27 cellular contexts compared by ENCODE assay signal in genomic region chr1:25848531-25848930, GRCh38. TPM values are rescaled to one million over a fixed set of nuclear protein-coding genes. Genes with fewer than 3 reads are reported as not detected.
A peak's percentile ranks its signal among the peaks of the same experiment; 100 is the strongest.
DNase-seq lines count a peak whose midpoint lies in the region; ATAC-seq and TF ChIP-seq lines count a peak whose summit lies in the region.
"Had no signal": no experiment of that assay in that cellular context is flagged by ENCODE, and none has a peak within 500 bp of the region (broad histone marks: within the 10 kb centered on the region; RNA-seq: fewer than 3 reads in every experiment).

No MANE protein-coding gene starts in this region.

- no peak overlapping the region for H3K4me2 ChIP-seq in GM23248 (ENCODE audit: unreplicated experiment)
- H3K4me2 ChIP-seq in IMR-90 (ENCODE audit: low read depth, low read length) = no peak overlapping the region

- H2BK20ac ChIP-seq in IMR-90 (ENCODE audit: low read depth, low read length) = 0 out of 2 replicates have a peak overlapping the region, but pooled peaks have one; percentile 1

- H3K27me3 ChIP-seq in GM23248 (replicated peaks; ENCODE audit: insufficient read depth) (no peaks in the 10 kb centered on the region), IMR-90 (ENCODE audit: control insufficient read depth, insufficient read depth, low read length) (no peaks in the 10 kb centered on the region), endodermal cell (ENCODE audit: control insufficient read depth, insufficient read depth, low read length, poor library complexity, severe bottlenecking) (no peaks in the 10 kb centered on the region)
- H3K27me3 ChIP-seq: neutrophil, spleen, testis had no signal

- no peak overlapping the region for H2AK5ac ChIP-seq in IMR-90 (ENCODE audit: low read depth, low read length)

- peaks cover 7 to 14% of the 10 kb centered on the region in 2 experiments; a peak in 3 of 4 replicates for H3K79me1 ChIP-seq in IMR-90 (ENCODE audit: low read depth in 1 of 2, low read length in 2 of 2)

- H3K4me3 Mint-ChIP-seq in endodermal cell = peak overlapping the region; percentile 20
- no peak overlapping the region for H3K4me3 Mint-ChIP-seq in glutamatergic neuron (ENCODE audit: unreplicated experiment)
- H3K4me3 Mint-ChIP-seq: CD4-positive, CD25-positive, alpha-beta regulatory T cell; stimulated activated memory B cell treated with anti-CD40 and anti-IgM and Interleukin-4, amounts not matched to agents 10 μg/mL and 1 μg/mL and 100 μg/mL, for 72 hours had no signal

- no peak overlapping the region for H3K18ac ChIP-seq in IMR-90 (ENCODE audit: low read depth, low read length)

- H2BK5ac ChIP-seq in IMR-90 (ENCODE audit: low read depth, low read length, poor library complexity, severe bottlenecking) = no peak overlapping the region

- ATAC-seq in IMR-90 (ENCODE audit: low read depth) (no peak), omental fat pad (ENCODE audit: low FRiP score) (no peak)
- ATAC-seq: lower lobe of right lung; stimulated activated memory B cell treated with anti-CD40 and anti-IgM and Interleukin-4, amounts not matched to agents 10 μg/mL and 1 μg/mL and 100 μg/mL, for 72 hours had no signal

- H3K27me3 Mint-ChIP-seq in endodermal cell (ENCODE audit: insufficient read depth) = no peaks in the 10 kb centered on the region
- H3K27me3 Mint-ChIP-seq in glutamatergic neuron (ENCODE audit: unreplicated experiment) = peaks cover 3% of the 10 kb centered on the region
- H3K27me3 Mint-ChIP-seq: CD4-positive, CD25-positive, alpha-beta regulatory T cell; stimulated activated memory B cell treated with anti-CD40 and anti-IgM and Interleukin-4, amounts not matched to agents 10 μg/mL and 1 μg/mL and 100 μg/mL, for 72 hours had no signal

- CTCF ChIA-PET in IMR-90 (lab: Yijun Ruan, JAX) = interaction anchor here (1.3 kb wide), 1 partner anchor 47 kb away, joined by 4 read pairs; no protein-coding TSS in a partner anchor

- intact Hi-C loops in IMR-90 (cut with micrococcal nuclease) = no loop called here

- no peak for TF ChIP-seq CTCF in IMR-90 (conservative IDR thresholded peaks at IDR 0.05; ENCODE audit: low read depth, low read length)
- TF ChIP-seq CTCF in endodermal cell (conservative IDR thresholded peaks at IDR 0.05) = no peak
- TF ChIP-seq CTCF in retinal pigment epithelial cell (conservative IDR thresholded peaks at IDR 0.05; ENCODE audit: low read depth, low read length) = no peak
- no peak for TF ChIP-seq CTCF in glutamatergic neuron (IDR thresholded peaks at IDR 0.05; ENCODE audit: partially characterized antibody, unreplicated experiment)
- no peak for TF ChIP-seq CTCF in omental fat pad (IDR thresholded peaks at IDR 0.05)

- no peak overlapping the region for H2BK15ac ChIP-seq in IMR-90 (ENCODE audit: low read depth, low read length)

- 4 to 18% methylated on average over 1 of the region's 1 CpG for WGBS in GM23248 (ENCODE audit: low coverage in 1 of 2, low lambda C conversion rate in 2 of 2, missing lambda C conversion rate in 2 of 2), 2 experiments
- WGBS in IMR-90 (ENCODE audit: extremely low coverage in 2 of 2, insufficient read length in 1 of 2), 2 experiments = no CpG with 5 or more reads among the region's 1 CpG
- WGBS in endodermal cell (ENCODE audit: insufficient coverage in 1 of 2, insufficient read length in 1 of 2), 2 experiments = 29 to 34% methylated on average over 1 of the region's 1 CpG

- H3K27ac Mint-ChIP-seq in endodermal cell (peak overlapping the region; percentile 96), glutamatergic neuron (ENCODE audit: unreplicated experiment) (no peak overlapping the region)
- H3K27ac Mint-ChIP-seq: CD4-positive, CD25-positive, alpha-beta regulatory T cell; stimulated activated memory B cell treated with anti-CD40 and anti-IgM and Interleukin-4, amounts not matched to agents 10 μg/mL and 1 μg/mL and 100 μg/mL, for 72 hours had no signal

- peak overlapping the region; percentile 10; the same call in 1 of the 2 replicates for H3K14ac ChIP-seq in IMR-90 (replicated peaks; ENCODE audit: low read depth, low read length)

- TF ChIP-seq POLR2A in IMR-90 (IDR thresholded peaks at IDR 0.05; ENCODE audit: low read depth, low read length) = no peak

- H4K20me1 ChIP-seq in GM23248 (ENCODE audit: insufficient read depth) = no peaks in the 10 kb centered on the region
- no peaks in the 10 kb centered on the region for H4K20me1 ChIP-seq in IMR-90 (ENCODE audit: insufficient read depth, low read length)

- no peaks in the 10 kb centered on the region for H3K9me3 ChIP-seq in GM23248 (ENCODE audit: low read depth)
- H3K9me3 ChIP-seq in IMR-90 (ENCODE audit: control insufficient read depth, insufficient read depth, low read length) = no peaks in the 10 kb centered on the region
- peaks cover 6% of the 10 kb centered on the region for H3K9me3 ChIP-seq in endodermal cell (ENCODE audit: control insufficient read depth, low read length)
- H3K9me3 ChIP-seq: lower lobe of right lung, neutrophil, spleen, testis had no signal

- H2BK120ac ChIP-seq in IMR-90 (ENCODE audit: low read depth, low read length) = peak overlapping the region; percentile 40; the same call in 1 of the 2 replicates

- DNase-seq in GM23248 (no peak), IMR-90 (peak; percentile 30), endodermal cell (peak; percentile 69), retinal pigment epithelial cell (ENCODE audit: low read depth) (peak; percentile 30), glutamatergic neuron (no peak), omental fat pad (ENCODE audit: low spot score) (no peak), DMS79 (lab: John Stamatoyannopoulos, UW) (no peak)
- DNase-seq: activated CD4-positive, alpha-beta T cell treated with anti-CD3 and anti-CD28 coated beads, Interleukin-2, amount 50 U/mL, for 48 hours; activated CD4-positive, CD25-positive, alpha-beta regulatory T cell; activated CD8-positive, alpha-beta memory T cell treated with anti-CD3 and anti-CD28 coated beads, Interleukin-2, amount 50 U/mL, for 4 hours; activated naive CD4-positive, alpha-beta T cell treated with anti-CD3 and anti-CD28 coated beads, Interleukin-2, amount 50 U/mL, for 16 hours; CD4-positive, CD25-positive, alpha-beta regulatory T cell; DMS 273 treated with DMSO at 0.1 percent for 48 hours; GF-D8; Kasumi-1; lower lobe of right lung; NCI-H1048; NCI-H187; NCI-H748 treated with DMSO at 0.1 percent for 48 hours; Right ventricle myocardium superior; spleen; stimulated activated CD4-positive, alpha-beta T cell treated with anti-CD3 and anti-CD28 coated beads, Interleukin-4, amount 100 ng/mL, for 1 hour; SW 1271 had no signal

- H2AFZ ChIP-seq in GM23248 (0 out of 2 replicates have a peak overlapping the region, but pooled peaks have one; percentile 34), IMR-90 (replicated peaks; ENCODE audit: low read length, poor library complexity) (peak overlapping the region; percentile 80)

- peak overlapping the region in 1 of 2 experiments; percentile 26; a peak in 1 of 4 replicates for H4K8ac ChIP-seq in IMR-90 (ENCODE audit: low read depth in 2 of 2, low read length in 2 of 2)

- H3K4me1 ChIP-seq in GM23248 (ENCODE audit: insufficient read depth) (no peaks in the 10 kb centered on the region), IMR-90 (ENCODE audit: control insufficient read depth, insufficient read depth, low read length) (peaks cover 3% of the 10 kb centered on the region; the same call in 1 of the 2 replicates), endodermal cell (ENCODE audit: control insufficient read depth, insufficient read depth, low read length) (peaks cover 9% of the 10 kb centered on the region)
- H3K4me1 ChIP-seq: lower lobe of right lung, spleen, testis had no signal

- BruUV-seq in IMR-90 (replicated peaks; lab: Mats Ljungman, UMichigan) = no TSS peak

- no peak overlapping the region for H3K56ac ChIP-seq in IMR-90 (ENCODE audit: extremely low read depth, insufficient read depth, low read length)

- H3K9me3 Mint-ChIP-seq in endodermal cell (no peaks in the 10 kb centered on the region), glutamatergic neuron (ENCODE audit: unreplicated experiment) (no peaks in the 10 kb centered on the region)
- H3K9me3 Mint-ChIP-seq: stimulated activated memory B cell treated with anti-CD40 and anti-IgM and Interleukin-4, amounts not matched to agents 10 μg/mL and 1 μg/mL and 100 μg/mL, for 72 hours had no signal

- no peaks in the 10 kb centered on the region for H3K9me2 ChIP-seq in GM23248 (ENCODE audit: insufficient read depth)

- H3K9me1 ChIP-seq in IMR-90 (ENCODE audit: insufficient read depth, low read length) = peaks cover 4% of the 10 kb centered on the region; the same call in 1 of the 2 replicates

- no peak overlapping the region for H4K91ac ChIP-seq in IMR-90 (ENCODE audit: insufficient read depth, low read depth, low read length)

- no peak for TF ChIP-seq RAD21 in IMR-90 (IDR thresholded peaks at IDR 0.05; ENCODE audit: low read length)

- H3K79me2 ChIP-seq in GM23248 (ENCODE audit: insufficient read depth) = peaks cover 17% of the 10 kb centered on the region; the same call in 1 of the 2 replicates

- peak overlapping the region; percentile 49 for H4K5ac ChIP-seq in IMR-90 (ENCODE audit: low read depth, low read length)

- POLR2A ChIA-PET in IMR-90 (lab: Charles Lee; ENCODE audit: unreplicated experiment) = interaction anchor here (0.6 kb wide), 1 partner anchor 47 kb away, joined by 6 read pairs; no protein-coding TSS in a partner anchor

- H3F3A ChIP-seq in GM23248 (ENCODE audit: insufficient read depth) = peaks cover 7% of the 10 kb centered on the region; the same call in 1 of the 2 replicates

- no peak overlapping the region for H3K9ac ChIP-seq in GM23248
- no peak overlapping the region for H3K9ac ChIP-seq in IMR-90 (ENCODE audit: low read depth, low read length)
- peak overlapping the region; percentile 70 for H3K9ac ChIP-seq in endodermal cell (ENCODE audit: extremely low read depth, low read length, poor library complexity, severe bottlenecking)

- no peak overlapping the region for H3K4ac ChIP-seq in IMR-90 (ENCODE audit: low read depth, low read length)

- no peak overlapping the region for H2AK9ac ChIP-seq in IMR-90 (replicated peaks; ENCODE audit: low read depth, low read length, poor library complexity)

- dilution Hi-C loops in IMR-90 (cut with HindIII; ENCODE audit: low sequenced_read_pairs, unreplicated experiment) = no loop called here

- peaks cover 5% of the 10 kb centered on the region for H3K36me3 Mint-ChIP-seq in endodermal cell (ENCODE audit: low read depth)
- no peaks in the 10 kb centered on the region for H3K36me3 Mint-ChIP-seq in glutamatergic neuron (ENCODE audit: unreplicated experiment)
- H3K36me3 Mint-ChIP-seq: CD4-positive, CD25-positive, alpha-beta regulatory T cell; stimulated activated memory B cell treated with anti-CD40 and anti-IgM and Interleukin-4, amounts not matched to agents 10 μg/mL and 1 μg/mL and 100 μg/mL, for 72 hours had no signal

- H3K36me3 ChIP-seq in GM23248 (ENCODE audit: low read depth) (no peaks in the 10 kb centered on the region), IMR-90 (ENCODE audit: control insufficient read depth, insufficient read depth, low read length) (no peaks in the 10 kb centered on the region), endodermal cell (ENCODE audit: control insufficient read depth, insufficient read depth, low read length) (no peaks in the 10 kb centered on the region)
- H3K36me3 ChIP-seq: lower lobe of right lung, neutrophil, spleen had no signal

- H3K4me1 Mint-ChIP-seq in endodermal cell = peaks cover 37% of the 10 kb centered on the region
- H3K4me1 Mint-ChIP-seq in glutamatergic neuron (ENCODE audit: low read depth, unreplicated experiment) = no peaks in the 10 kb centered on the region
- H3K4me1 Mint-ChIP-seq: CD4-positive, CD25-positive, alpha-beta regulatory T cell had no signal

- in situ Hi-C loops in GM23248 (cut with MboI) (no loop called here), IMR-90 (cut with MboI; ENCODE audit: low sequenced_read_pairs) (no loop called here)

- no peak overlapping the region for H3K27ac ChIP-seq in GM23248
- no peak overlapping the region for H3K27ac ChIP-seq in IMR-90 (ENCODE audit: insufficient read depth, low read length)
- peak overlapping the region; percentile 73 for H3K27ac ChIP-seq in endodermal cell (ENCODE audit: low read depth, low read length)
- H3K27ac ChIP-seq: lower lobe of right lung, neutrophil, spleen, testis had no signal

- no peak overlapping the region for H3K4me3 ChIP-seq in GM23248
- no peak overlapping the region for H3K4me3 ChIP-seq in IMR-90 (ENCODE audit: insufficient read depth, low read depth, low read length)
- peak overlapping the region; percentile 72 for H3K4me3 ChIP-seq in endodermal cell (ENCODE audit: low read length)
- no peak overlapping the region for H3K4me3 ChIP-seq in retinal pigment epithelial cell (ENCODE audit: low read length)
- H3K4me3 ChIP-seq: lower lobe of right lung, spleen, testis had no signal

- H3K23ac ChIP-seq in IMR-90 (ENCODE audit: low read depth, low read length) = peak overlapping the region; percentile 72; the same call in 1 of the 2 replicates

RNA-seq across cellular contexts. Expression of gene AUNIP, which starts 10.7 kb away (rescaled TPM):
- 1.6 and 2.2 TPM in 2 replicates for total RNA-seq in GM23248 (2014; rRNA removed; shearing (Covaris generic))
- polyA plus RNA-seq in GM23248 (2016; fragmentation: Nextera tagmentation; extraction: Ambion mirVana) (2.3 and 3.2 TPM in 2 replicates), IMR-90 (2012; rRNA removed) (2.2 and 2.4 TPM in 2 replicates)
- total RNA-seq in IMR-90 (2012; rRNA removed) (3.9 and 5.0 TPM in 2 replicates), endodermal cell (10 to 100 TPM; 14.3 to 19.5 TPM), glutamatergic neuron (ENCODE audit: unreplicated experiment) (1.3 TPM), omental fat pad (not detected)
- 0.52 and 0.65 TPM in 2 replicates for polyA plus RNA-seq in IMR-90 (2012; cell fraction: cytosol; rRNA removed)
- polyA plus RNA-seq in IMR-90 (2012; cell fraction: nucleus; rRNA removed; ENCODE audit: low replicate concordance) = 0.39 and 0.96 TPM in 2 replicates
- 8.0 TPM for polyA plus RNA-seq in endodermal cell (2013, experiment 1 of 2)
- 7.4 TPM for polyA plus RNA-seq in endodermal cell (2013, experiment 2 of 2)
- total RNA-seq: cardiac septum; CD4-positive, CD25-positive, alpha-beta regulatory T cell; lower lobe of right lung had no signal

RNA-seq across cellular contexts. Expression of gene PAQR7, which starts 27.0 kb away (rescaled TPM):
- 18.6 and 20.6 TPM in 2 replicates for total RNA-seq in GM23248 (2014; rRNA removed; shearing (Covaris generic))
- polyA plus RNA-seq in GM23248 (2016; fragmentation: Nextera tagmentation; extraction: Ambion mirVana) (12.7 and 12.9 TPM in 2 replicates), IMR-90 (2012; rRNA removed) (12.0 and 12.9 TPM in 2 replicates)
- total RNA-seq in IMR-90 (2012; rRNA removed) (8.3 and 9.0 TPM in 2 replicates), endodermal cell (10 to 100 TPM; 11.7 to 15.0 TPM), glutamatergic neuron (ENCODE audit: unreplicated experiment) (6.4 TPM), omental fat pad (1 to 10 TPM; 4.3 to 7.2 (median 6.5) TPM)
- polyA plus RNA-seq in IMR-90 (2012; cell fraction: cytosol; rRNA removed) = 7.6 and 16.9 TPM in 2 replicates
- 33.3 and 47.8 TPM in 2 replicates for polyA plus RNA-seq in IMR-90 (2012; cell fraction: nucleus; rRNA removed; ENCODE audit: low replicate concordance)
- 5.5 TPM for polyA plus RNA-seq in endodermal cell (2013, experiment 1 of 2)
- polyA plus RNA-seq in endodermal cell (2013, experiment 2 of 2) = 5.7 TPM

RNA-seq across cellular contexts. Expression of gene MTFR1L, which starts 28.8 kb away (rescaled TPM):
- total RNA-seq in GM23248 (2014; rRNA removed; shearing (Covaris generic)) = 57.2 and 58.3 TPM in 2 replicates
- polyA plus RNA-seq in GM23248 (2016; fragmentation: Nextera tagmentation; extraction: Ambion mirVana) (74.2 and 78.1 TPM in 2 replicates), IMR-90 (2012; rRNA removed) (69.1 and 80.0 TPM in 2 replicates)
- total RNA-seq in IMR-90 (2012; rRNA removed) (57.2 and 69.7 TPM in 2 replicates), endodermal cell (10 to 100 TPM; 31.6 to 36.2 TPM), glutamatergic neuron (ENCODE audit: unreplicated experiment) (70.4 TPM), omental fat pad (10 to 100 TPM; 40.8 to 84.2 (median 61.3) TPM)
- polyA plus RNA-seq in IMR-90 (2012; cell fraction: cytosol; rRNA removed) = 89.0 and 279 TPM in 2 replicates
- polyA plus RNA-seq in IMR-90 (2012; cell fraction: nucleus; rRNA removed; ENCODE audit: low replicate concordance) = 122 and 153 TPM in 2 replicates
- polyA plus RNA-seq in endodermal cell (2013, experiment 1 of 2) = 55.7 TPM
- 50.5 TPM for polyA plus RNA-seq in endodermal cell (2013, experiment 2 of 2)

RNA-seq across cellular contexts. Expression of gene SELENON, which starts 48.5 kb away (rescaled TPM):
- total RNA-seq in GM23248 (2014; rRNA removed; shearing (Covaris generic)) = 45.3 and 49.7 TPM in 2 replicates
- polyA plus RNA-seq in GM23248 (2016; fragmentation: Nextera tagmentation; extraction: Ambion mirVana) (8.3 and 9.0 TPM in 2 replicates), IMR-90 (2012; rRNA removed) (86.4 and 114 TPM in 2 replicates)
- total RNA-seq in IMR-90 (2012; rRNA removed) (9.1 and 10.0 TPM in 2 replicates), endodermal cell (10 to 100 TPM; 91.2 to 93.3 TPM), glutamatergic neuron (ENCODE audit: unreplicated experiment) (79.8 TPM), omental fat pad (10 to 100 TPM; 26.0 to 57.3 (median 53.6) TPM)
- polyA plus RNA-seq in IMR-90 (2012; cell fraction: cytosol; rRNA removed) = 67.8 and 132 TPM in 2 replicates
- polyA plus RNA-seq in IMR-90 (2012; cell fraction: nucleus; rRNA removed; ENCODE audit: low replicate concordance) = 82.8 and 113 TPM in 2 replicates
- polyA plus RNA-seq in endodermal cell (2013, experiment 1 of 2) = 127 TPM
- polyA plus RNA-seq in endodermal cell (2013, experiment 2 of 2) = 114 TPM

RNA-seq across cellular contexts. Expression of gene STMN1, which starts 57.7 kb away (rescaled TPM):
- total RNA-seq in GM23248 (2014; rRNA removed; shearing (Covaris generic)) = 44.8 and 45.2 TPM in 2 replicates
- polyA plus RNA-seq in GM23248 (2016; fragmentation: Nextera tagmentation; extraction: Ambion mirVana) (299 and 301 TPM in 2 replicates), IMR-90 (2012; rRNA removed) (179 and 273 TPM in 2 replicates)
- total RNA-seq in IMR-90 (2012; rRNA removed) (93.0 and 194 TPM in 2 replicates), endodermal cell (100 to 1,000 TPM; 543 to 585 TPM), glutamatergic neuron (ENCODE audit: unreplicated experiment) (2,298 TPM), omental fat pad (10 to 100 TPM; 19.5 to 41.0 (median 29.7) TPM)
- 28.5 and 67.8 TPM in 2 replicates for polyA plus RNA-seq in IMR-90 (2012; cell fraction: cytosol; rRNA removed)
- 11.0 and 55.5 TPM in 2 replicates for polyA plus RNA-seq in IMR-90 (2012; cell fraction: nucleus; rRNA removed; ENCODE audit: low replicate concordance)
- 1,221 TPM for polyA plus RNA-seq in endodermal cell (2013, experiment 1 of 2)
- 1,270 TPM for polyA plus RNA-seq in endodermal cell (2013, experiment 2 of 2)

Comparison
In these comparisons a context has a peak if more than half of its experiments do, and no peak if none do; other contexts are left out.
1. DNase-seq: peak in IMR-90 (single experiment), endodermal cell (single experiment) and retinal pigment epithelial cell (single experiment); none in GM23248 (single experiment), glutamatergic neuron (single experiment), omental fat pad (single experiment) and DMS79 (single experiment).